In the genomic region with DNA sequence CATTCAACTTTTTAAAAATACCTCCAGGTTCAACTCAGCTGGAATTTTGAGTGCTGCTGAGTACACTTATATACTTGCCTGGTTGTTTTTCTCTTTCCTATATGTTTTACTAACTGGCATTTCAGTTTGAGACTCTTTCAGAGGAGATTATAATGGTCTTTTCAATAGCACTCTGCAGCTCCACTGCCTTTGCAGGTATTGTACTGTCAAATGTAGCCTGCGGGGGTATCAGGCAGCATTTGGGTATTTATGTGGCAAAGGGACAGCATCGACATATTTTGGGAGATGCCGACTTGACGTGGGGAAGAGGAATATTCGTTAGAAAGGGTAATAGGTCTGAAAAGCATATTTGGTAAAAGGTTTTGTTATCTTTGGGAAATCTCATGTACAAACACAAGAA, we compare ENCODE assay signal across 2 cellular contexts.
TF ChIP-seq lines count a peak whose summit lies in the region.

No MANE protein-coding gene starts in this region.

TF ChIP-seq in A549, 52 proteins besides CTCF, POLR2A, EP300 and RAD21:
- TF ChIP-seq CBX2 (IDR thresholded peaks at IDR 0.05; ENCODE audit: borderline replicate concordance, low read depth) (no peak), FOSB (CRISPR knock-in tag; IDR thresholded peaks at IDR 0.05) (no peak), ZSCAN20 (CRISPR knock-in tag; IDR thresholded peaks at IDR 0.05) (no peak), CBX8 (IDR thresholded peaks at IDR 0.05) (no peak), ZFP36 (IDR thresholded peaks at IDR 0.05; ENCODE audit: borderline replicate concordance, partially characterized antibody) (no peak), GATA3 (IDR thresholded peaks at IDR 0.05; ENCODE audit: borderline replicate concordance) (no peak), EHF (CRISPR knock-in tag; IDR thresholded peaks at IDR 0.05) (no peak), ELK1 (IDR thresholded peaks at IDR 0.05; ENCODE audit: low read depth, low read length) (no peak), TP53 (CRISPR knock-in tag; IDR thresholded peaks at IDR 0.05) (no peak), PHF8 (IDR thresholded peaks at IDR 0.05; ENCODE audit: borderline replicate concordance, low read depth) (no peak), ZNF302 (CRISPR knock-in tag; IDR thresholded peaks at IDR 0.05) (no peak), KDM5A (IDR thresholded peaks at IDR 0.05) (no peak), HEYL (CRISPR knock-in tag; IDR thresholded peaks at IDR 0.05) (no peak), RNF2 (IDR thresholded peaks at IDR 0.05; ENCODE audit: borderline replicate concordance, low read depth) (no peak)

TF ChIP-seq in endothelial cell of umbilical vein, 7 proteins besides CTCF, POLR2A, EP300 and RAD21:
- TF ChIP-seq MYC (IDR thresholded peaks at IDR 0.05; ENCODE audit: low read depth, low read length) (no peak), GATA2 (IDR thresholded peaks at IDR 0.05; ENCODE audit: insufficient read depth, insufficient read length, low read depth, low read length) (no peak), POLR2AphosphoS5 (IDR thresholded peaks at IDR 0.05; ENCODE audit: insufficient read depth, low read depth, low read length) (no peak), JUN (IDR thresholded peaks at IDR 0.05; ENCODE audit: borderline replicate concordance, insufficient read depth, insufficient read length, low read depth) (no peak), MAX (IDR thresholded peaks at IDR 0.05; ENCODE audit: insufficient read depth, insufficient read length) (no peak), EZH2 (IDR thresholded peaks at IDR 0.05; ENCODE audit: borderline replicate concordance, low read depth, low read length, severe bottlenecking) (no peak), FOS (IDR thresholded peaks at IDR 0.05; ENCODE audit: borderline replicate concordance, insufficient read depth, low read length) (no peak)
